Comparison of ENCODE assay signal across 10 cellular contexts in genomic region chr2:200615247-200615646, GRCh38. TPM values are rescaled to one million over a fixed set of nuclear protein-coding genes. Genes with fewer than 3 reads are reported as not detected.
A peak's percentile ranks its signal among the peaks of the same experiment; 100 is the strongest.
DNase-seq lines count a peak whose midpoint lies in the region; ATAC-seq and TF ChIP-seq lines count a peak whose summit lies in the region.
"Had no signal": no experiment of that assay in that cellular context is flagged by ENCODE, and none has a peak within 500 bp of the region (broad histone marks: within the 10 kb centered on the region; RNA-seq: fewer than 3 reads in every experiment).

No MANE protein-coding gene starts in this region.

- peaks cover 6% of the 10 kb centered on the region for H3K4me1 Mint-ChIP-seq in stimulated activated memory B cell treated with anti-CD40 and anti-IgM and Interleukin-4, amounts not matched to agents 10 μg/mL and 1 μg/mL and 100 μg/mL, for 72 hours
- peaks cover 17 to 26% of the 10 kb centered on the region in 2 donors for H3K4me1 Mint-ChIP-seq in natural killer cell treated with Interleukin-12 subunit alpha and Interleukin-12 subunit beta and Interleukin-15 and Interleukin-18, amount 100 ng/mL, for 72 hours (ENCODE audit: low read depth in 2 of 2)
- H3K4me1 Mint-ChIP-seq: CD4-positive, CD25-positive, alpha-beta regulatory T cell had no signal

- no peaks in the 10 kb centered on the region for H3K9me3 ChIP-seq in AG04450 (ENCODE audit: control insufficient read depth, insufficient read depth, low read length)

- no peaks in the 10 kb centered on the region for H3K36me3 Mint-ChIP-seq in stimulated activated memory B cell treated with anti-CD40 and anti-IgM and Interleukin-4, amounts not matched to agents 10 μg/mL and 1 μg/mL and 100 μg/mL, for 72 hours
- H3K36me3 Mint-ChIP-seq in natural killer cell treated with Interleukin-12 subunit alpha and Interleukin-12 subunit beta and Interleukin-15 and Interleukin-18, amount 100 ng/mL, for 72 hours, result no peaks in the 10 kb centered on the region
- H3K36me3 Mint-ChIP-seq: CD4-positive, CD25-positive, alpha-beta regulatory T cell had no signal

- peaks cover 15% of the 10 kb centered on the region for H3K27me3 Mint-ChIP-seq in stimulated activated memory B cell treated with anti-CD40 and anti-IgM and Interleukin-4, amounts not matched to agents 10 μg/mL and 1 μg/mL and 100 μg/mL, for 72 hours
- H3K27me3 Mint-ChIP-seq in natural killer cell treated with Interleukin-12 subunit alpha and Interleukin-12 subunit beta and Interleukin-15 and Interleukin-18, amount 100 ng/mL, for 72 hours, result peaks cover 5 to 7% of the 10 kb centered on the region in 2 donors

- H3K4me3 Mint-ChIP-seq in stimulated activated memory B cell treated with anti-CD40 and anti-IgM and Interleukin-4, amounts not matched to agents 10 μg/mL and 1 μg/mL and 100 μg/mL, for 72 hours, result no peak overlapping the region
- H3K4me3 Mint-ChIP-seq in natural killer cell treated with Interleukin-12 subunit alpha and Interleukin-12 subunit beta and Interleukin-15 and Interleukin-18, amount 100 ng/mL, for 72 hours, result no peak overlapping the region
- H3K4me3 Mint-ChIP-seq: CD4-positive, CD25-positive, alpha-beta regulatory T cell had no signal

- POLR2A ChIA-PET in AG04450 (lab: Yijun Ruan, JAX), result interaction anchor here (0.5 to 0.6 kb wide), 2 partner anchors 65 to 326 kb away, joined by 3 read pairs; no protein-coding TSS in a partner anchor

- H3K27ac ChIP-seq in AG04450 (ENCODE audit: low read depth, low read length), result no peak overlapping the region

- ATAC-seq in HG02885 (IDR thresholded peaks at IDR 0.05; ENCODE audit: poor library complexity, unreplicated experiment) (peak; percentile 57), HG03565 (IDR thresholded peaks at IDR 0.05; ENCODE audit: unreplicated experiment) (no peak), GM21515 (IDR thresholded peaks at IDR 0.05; ENCODE audit: unreplicated experiment) (no peak)
- no peak for ATAC-seq in stimulated activated memory B cell treated with anti-CD40 and anti-IgM and Interleukin-4, amounts not matched to agents 10 μg/mL and 1 μg/mL and 100 μg/mL, for 72 hours
- no peak for ATAC-seq in natural killer cell treated with Interleukin-12 subunit alpha and Interleukin-12 subunit beta and Interleukin-15 and Interleukin-18, amount 100 ng/mL, for 72 hours

- H3K27me3 ChIP-seq in AG04450 (ENCODE audit: control insufficient read depth, insufficient read depth, low read length), result no peaks in the 10 kb centered on the region

- H3K9me3 Mint-ChIP-seq in stimulated activated memory B cell treated with anti-CD40 and anti-IgM and Interleukin-4, amounts not matched to agents 10 μg/mL and 1 μg/mL and 100 μg/mL, for 72 hours, result no peaks in the 10 kb centered on the region
- no peaks in the 10 kb centered on the region for H3K9me3 Mint-ChIP-seq in natural killer cell treated with Interleukin-12 subunit alpha and Interleukin-12 subunit beta and Interleukin-15 and Interleukin-18, amount 100 ng/mL, for 72 hours

- no peak overlapping the region for H3K27ac Mint-ChIP-seq in stimulated activated memory B cell treated with anti-CD40 and anti-IgM and Interleukin-4, amounts not matched to agents 10 μg/mL and 1 μg/mL and 100 μg/mL, for 72 hours
- H3K27ac Mint-ChIP-seq in natural killer cell treated with Interleukin-12 subunit alpha and Interleukin-12 subunit beta and Interleukin-15 and Interleukin-18, amount 100 ng/mL, for 72 hours, result no peak overlapping the region
- H3K27ac Mint-ChIP-seq: CD4-positive, CD25-positive, alpha-beta regulatory T cell had no signal

- TF ChIP-seq CTCF in AG04450 (IDR thresholded peaks at IDR 0.05; ENCODE audit: low read depth, low read length), result peak; percentile 34

- H3K4me3 ChIP-seq in AG04450 (ENCODE audit: low read depth, low read length), result no peak overlapping the region
- H3K4me3 ChIP-seq: skin epidermis had no signal

- peak; percentile 16 for DNase-seq in AG04450 (ENCODE audit: low read depth, low spot score)
- peak; percentile 9 for DNase-seq in SK-MEL-5 (ENCODE audit: low read depth, low spot score)
- DNase-seq in glomerular endothelial cell (ENCODE audit: extremely low read depth, low read depth, low spot score), result peak; percentile 9
- DNase-seq in natural killer cell treated with Interleukin-12 subunit alpha and Interleukin-12 subunit beta and Interleukin-15 and Interleukin-18, amount 100 ng/mL, for 72 hours (ENCODE audit: low spot score), result no peak
- DNase-seq: CD4-positive, CD25-positive, alpha-beta regulatory T cell had no signal

- CTCF ChIA-PET in AG04450 (lab: Charles Lee), result interaction anchor here (0.6 to 3.0 kb wide), 8 partner anchors 8 to 120 kb away, joined by 3 to 17 read pairs (median 6); partner anchors contain the start of gene AOX1

- in situ Hi-C loops in SK-MEL-5 (cut with HindIII; ENCODE audit: low pct_unique_long_range_greater_than_20kb, low sequenced_read_pairs), result no loop called here

RNA-seq across cellular contexts. Expression of gene AOX1, which starts 29.4 kb away (rescaled TPM):
- 5.6 and 7.9 TPM in 2 replicates for polyA plus RNA-seq in AG04450 (2011; rRNA removed)
- polyA minus RNA-seq in AG04450 (2011; rRNA and poly(A)+ RNA removed), result 17.7 and 20.0 TPM in 2 replicates
- 0.29 and 0.61 TPM in 2 replicates for total RNA-seq in SK-MEL-5 (2014; rRNA removed; shearing (Covaris generic))
- 0.29 and 0.52 TPM in 2 replicates for polyA plus RNA-seq in SK-MEL-5 (2015; cell fraction: cytosol; rRNA removed)
- 0.68 and 2.0 TPM in 2 replicates for polyA plus RNA-seq in SK-MEL-5 (2015; cell fraction: nucleus; rRNA removed)
- total RNA-seq in glomerular endothelial cell, result 3.8 and 6.3 TPM in 2 replicates
- under 1 TPM; 0.17 to 0.26 TPM for total RNA-seq in natural killer cell treated with Interleukin-12 subunit alpha and Interleukin-12 subunit beta and Interleukin-15 and Interleukin-18, amount 100 ng/mL, for 72 hours
- total RNA-seq: CD4-positive, CD25-positive, alpha-beta regulatory T cell had no signal
- polyA plus RNA-seq: CD4-positive, CD25-positive, alpha-beta regulatory T cell had no signal
